In the genomic region with DNA sequence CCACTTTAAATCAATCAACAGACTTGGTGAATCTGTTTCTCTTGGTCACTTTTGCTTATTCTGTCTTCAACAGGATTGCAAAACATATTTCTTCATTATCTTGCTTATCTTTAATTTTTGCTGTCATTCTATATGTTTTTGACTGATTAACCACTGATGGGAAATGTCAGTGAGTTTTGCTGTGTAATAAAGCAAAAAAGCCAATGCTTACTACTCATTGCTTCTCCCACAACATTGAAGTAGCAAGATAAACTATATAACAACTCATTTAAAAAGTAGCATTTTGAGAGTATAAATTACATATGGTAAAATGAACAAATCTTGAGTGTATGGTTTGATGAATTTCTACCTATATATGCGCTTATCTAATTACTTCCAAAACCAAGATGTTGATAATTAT, we compare ENCODE assay signal across 36 cellular contexts. TPM values are rescaled to one million over a fixed set of nuclear protein-coding genes. Genes with fewer than 3 reads are reported as not detected.
"Had no signal": no experiment of that assay in that cellular context is flagged by ENCODE, and none has a peak within 500 bp of the region (broad histone marks: within the 10 kb centered on the region; RNA-seq: fewer than 3 reads in every experiment).

No MANE protein-coding gene starts in this region.

- H3K4me3 Mint-ChIP-seq: activated B cell treated with CpG ODN at 0.5 μM for 24 hours; activated CD4-positive, alpha-beta memory T cell treated with anti-CD3 and anti-CD28 coated beads for 36 hours; activated CD4-positive, alpha-beta T cell treated with anti-CD3 and anti-CD28 coated beads, Interleukin-2, amount 10 ng/mL, durations not matched to agents 24 days and 14 days; activated CD8-positive, alpha-beta T cell treated with anti-CD3 and anti-CD28 coated beads for 36 hours; activated naive CD4-positive, alpha-beta T cell treated with anti-CD3 and anti-CD28 coated beads, Interleukin-2, amount 10 ng/mL, durations not matched to agents 7 days and 5 days; activated naive CD8-positive, alpha-beta T cell treated with anti-CD3 and anti-CD28 coated beads for 36 hours; activated T-cell treated with anti-CD3 and anti-CD28 coated beads, Interleukin-2, amount 50 U/mL, for 4 hours; activated T-cell treated with anti-CD3 and anti-CD28 coated beads, Interleukin-2, amount 50 U/mL, for 72 hours; activated T-helper 1 cell treated with anti-CD3 and anti-CD28 coated beads, Interleukin-12 subunit alpha, Interleukin-12 subunit beta, Interleukin-2, Interleukin-4 antibody, amounts not matched to agents 30 ng/mL and 10 ng/mL and 1 ng/mL, durations not matched to agents 14 hours and 24 hours and 36 hours; T-helper 1 cell treated with Interleukin-12 subunit alpha and Interleukin-12 subunit beta and Interleukin-4 antibody, amounts not matched to agents 30 μg/mL and 1 μg/mL, for 36 hours; T-helper 2 cell treated with Interferon-gamma antibody and Interleukin-4, amounts not matched to agents 5 μg/mL and 100 μg/mL, for 36 hours had no signal

- ATAC-seq: activated CD8-positive, alpha-beta T cell treated with anti-CD3 and anti-CD28 coated beads for 36 hours; activated naive CD4-positive, alpha-beta T cell treated with anti-CD3 and anti-CD28 coated beads, Interleukin-2, amount 50 U/mL, for 72 hours; body of pancreas had no signal

- H3K27ac Mint-ChIP-seq: activated B cell treated with CpG ODN at 0.5 μM for 24 hours; activated CD4-positive, alpha-beta memory T cell treated with anti-CD3 and anti-CD28 coated beads for 36 hours; activated CD4-positive, alpha-beta T cell treated with anti-CD3 and anti-CD28 coated beads, Interleukin-2, amount 10 ng/mL, durations not matched to agents 24 days and 14 days; activated CD8-positive, alpha-beta T cell treated with anti-CD3 and anti-CD28 coated beads for 36 hours; activated naive CD4-positive, alpha-beta T cell treated with anti-CD3 and anti-CD28 coated beads, Interleukin-2, amount 10 ng/mL, durations not matched to agents 7 days and 5 days; activated naive CD4-positive, alpha-beta T cell treated with anti-CD3 and anti-CD28 coated beads, Interleukin-2, amount 50 U/mL, for 72 hours; activated naive CD8-positive, alpha-beta T cell treated with anti-CD3 and anti-CD28 coated beads for 36 hours; activated T-cell treated with anti-CD3 and anti-CD28 coated beads, Interleukin-2, amount 50 U/mL, for 72 hours; activated T-helper 1 cell treated with anti-CD3 and anti-CD28 coated beads, Interleukin-12 subunit alpha, Interleukin-12 subunit beta, Interleukin-2, Interleukin-4 antibody, amounts not matched to agents 30 ng/mL and 10 ng/mL and 1 ng/mL, durations not matched to agents 14 hours and 24 hours and 36 hours; activated T-helper 2 cell treated with anti-CD3 and anti-CD28 coated beads, Interferon-gamma antibody, Interleukin-2, Interleukin-4, amounts not matched to agents 10 μg/mL and 5 μg/mL and 100 μg/mL, durations not matched to agents 14 hours and 24 hours and 36 hours; T-helper 2 cell treated with Interferon-gamma antibody and Interleukin-4, amounts not matched to agents 5 μg/mL and 100 μg/mL, for 36 hours had no signal

- DNase-seq: activated B cell treated with CpG ODN at 0.5 μM for 24 hours; activated CD4-positive, alpha-beta memory T cell treated with anti-CD3 and anti-CD28 coated beads for 36 hours; activated CD4-positive, alpha-beta T cell treated with anti-CD3 and anti-CD28 coated beads for 4 hours; activated CD4-positive, alpha-beta T cell treated with anti-CD3 and anti-CD28 coated beads, Interleukin-2, amount 10 ng/mL, durations not matched to agents 24 days and 14 days; activated CD4-positive, alpha-beta T cell treated with anti-CD3 and anti-CD28 coated beads, Interleukin-2, amount 50 U/mL, for 1 hour; activated CD4-positive, alpha-beta T cell treated with anti-CD3 and anti-CD28 coated beads, Interleukin-2, amount 50 U/mL, for 4 hours; activated CD4-positive, CD25-positive, alpha-beta regulatory T cell treated with anti-CD3 and anti-CD28 coated beads, Interleukin-2, amount 50 U/mL, for 72 hours; activated CD8-positive, alpha-beta memory T cell treated with anti-CD3 and anti-CD28 coated beads, Interleukin-2, amount 50 U/mL, for 4 hours; activated CD8-positive, alpha-beta T cell treated with anti-CD3 and anti-CD28 coated beads for 36 hours; activated effector memory CD4-positive, alpha-beta T cell treated with Interleukin-2 at 50 U/mL for 16 hours; activated gamma-delta T cell; activated naive CD4-positive, alpha-beta T cell treated with anti-CD3 and anti-CD28 coated beads, Interleukin-2, amount 10 ng/mL, durations not matched to agents 7 days and 5 days; activated naive CD4-positive, alpha-beta T cell treated with Interleukin-2 at 50 U/mL for 16 hours; activated naive CD8-positive, alpha-beta T cell treated with anti-CD3 and anti-CD28 coated beads for 36 hours; activated T-cell treated with anti-CD3 and anti-CD28 coated beads for 4 hours; activated T-cell treated with anti-CD3 and anti-CD28 coated beads, Interleukin-2, amount 50 U/mL, for 1 hour; activated T-cell treated with anti-CD3 and anti-CD28 coated beads, Interleukin-2, amount 50 U/mL, for 4 hours; activated T-cell treated with anti-CD3 and anti-CD28 coated beads, Interleukin-2, amount 50 U/mL, for 72 hours; adrenal gland; amniotic stem cell; aorta; body of pancreas; brain microvascular endothelial cell; central memory CD4-positive, alpha-beta T cell; T-helper 9 cell had no signal

- H3K9me3 ChIP-seq: adrenal gland had no signal

- H3K4me1 ChIP-seq: adrenal gland, body of pancreas, breast epithelium had no signal

- H3K4me3 ChIP-seq: adrenal gland, body of pancreas, breast epithelium had no signal

- H3K27me3 Mint-ChIP-seq: activated B cell treated with CpG ODN at 0.5 μM for 24 hours; activated CD4-positive, alpha-beta memory T cell treated with anti-CD3 and anti-CD28 coated beads for 36 hours; activated CD4-positive, alpha-beta T cell treated with anti-CD3 and anti-CD28 coated beads, Interleukin-2, amount 10 ng/mL, durations not matched to agents 24 days and 14 days; activated CD8-positive, alpha-beta T cell treated with anti-CD3 and anti-CD28 coated beads for 36 hours; activated naive CD4-positive, alpha-beta T cell treated with anti-CD3 and anti-CD28 coated beads, Interleukin-2, amount 10 ng/mL, durations not matched to agents 7 days and 5 days; activated naive CD8-positive, alpha-beta T cell treated with anti-CD3 and anti-CD28 coated beads for 36 hours had no signal

- H3K36me3 ChIP-seq: adrenal gland, brain microvascular endothelial cell, breast epithelium had no signal

- H3K27ac ChIP-seq: adrenal gland, body of pancreas, brain microvascular endothelial cell, breast epithelium, VCaP had no signal

RNA-seq across cellular contexts. Expression of a gene that starts 0.9 kb away (rescaled TPM):
- total RNA-seq: activated B cell treated with CpG ODN at 0.5 μM for 24 hours; activated CD4-positive, alpha-beta memory T cell treated with anti-CD3 and anti-CD28 coated beads for 36 hours; activated CD4-positive, alpha-beta T cell treated with anti-CD3 and anti-CD28 coated beads, Interleukin-2, amount 10 ng/mL, durations not matched to agents 24 days and 14 days; activated CD8-positive, alpha-beta memory T cell treated with anti-CD3 and anti-CD28 coated beads for 36 hours; activated CD8-positive, alpha-beta T cell treated with anti-CD3 and anti-CD28 coated beads for 36 hours; activated naive CD4-positive, alpha-beta T cell treated with anti-CD3 and anti-CD28 coated beads, Interleukin-2, amount 50 U/mL, for 72 hours; activated naive CD8-positive, alpha-beta T cell treated with anti-CD3 and anti-CD28 coated beads for 36 hours; activated T-cell treated with anti-CD3 and anti-CD28 coated beads, Interleukin-2, amount 50 U/mL, for 4 hours; activated T-cell treated with anti-CD3 and anti-CD28 coated beads, Interleukin-2, amount 50 U/mL, for 72 hours; activated T-helper 1 cell treated with anti-CD3 and anti-CD28 coated beads, Interleukin-12 subunit alpha, Interleukin-12 subunit beta, Interleukin-2, Interleukin-4 antibody, amounts not matched to agents 30 ng/mL and 10 ng/mL and 1 ng/mL, durations not matched to agents 14 hours and 24 hours and 36 hours; activated T-helper 2 cell treated with anti-CD3 and anti-CD28 coated beads, Interferon-gamma antibody, Interleukin-2, Interleukin-4, amounts not matched to agents 10 μg/mL and 5 μg/mL and 100 μg/mL, durations not matched to agents 14 hours and 24 hours and 36 hours; adrenal gland; aorta; astrocyte; body of pancreas; breast epithelium; cardiac septum; cerebellum had no signal
